24 cellular contexts compared by ENCODE assay signal in genomic region chr2:3076848-3077735, GRCh38.
DNase-seq lines count a peak whose midpoint lies in the region; ATAC-seq and TF ChIP-seq lines count a peak whose summit lies in the region.
"Had no signal": no experiment of that assay in that cellular context is flagged by ENCODE, and none has a peak within 500 bp of the region (broad histone marks: within the 10 kb centered on the region; RNA-seq: fewer than 3 reads in every experiment).

No MANE protein-coding gene starts in this region.

- H3K9me3 Mint-ChIP-seq in endothelial cell (ENCODE audit: unreplicated experiment): no peaks in the 10 kb centered on the region
- H3K9me3 Mint-ChIP-seq: activated T-helper 1 cell treated with anti-CD3 and anti-CD28 coated beads, Interleukin-12 subunit alpha, Interleukin-12 subunit beta, Interleukin-2, Interleukin-4 antibody, amounts not matched to agents 30 ng/mL and 10 ng/mL and 1 ng/mL, durations not matched to agents 14 hours and 24 hours and 36 hours; naive B cell; stimulated activated naive CD8-positive, alpha-beta T cell treated with anti-CD3 and anti-CD28 coated beads, Interleukin-15, Interleukin-2, amounts not matched to agents 100 ng/mL and 50 ng/mL, for 24 hours; T-helper 2 cell treated with Interferon-gamma antibody and Interleukin-4, amounts not matched to agents 5 μg/mL and 100 μg/mL, for 36 hours had no signal

- no peak for TF ChIP-seq CTCF in endothelial cell (IDR thresholded peaks at IDR 0.05; ENCODE audit: unreplicated experiment)

- H3K27me3 Mint-ChIP-seq in endothelial cell (ENCODE audit: unreplicated experiment): peaks cover 6% of the 10 kb centered on the region

- peaks cover 14% of the 10 kb centered on the region for H3K4me1 Mint-ChIP-seq in endothelial cell (ENCODE audit: unreplicated experiment)
- H3K4me1 Mint-ChIP-seq: naive B cell had no signal

- no peaks in the 10 kb centered on the region for H3K36me3 Mint-ChIP-seq in endothelial cell (ENCODE audit: low read depth, unreplicated experiment)
- H3K36me3 Mint-ChIP-seq: naive B cell had no signal

- peak overlapping the region; percentile 81 for H3K27ac Mint-ChIP-seq in endothelial cell (ENCODE audit: unreplicated experiment)
- H3K27ac Mint-ChIP-seq: activated T-helper 1 cell treated with anti-CD3 and anti-CD28 coated beads, Interleukin-12 subunit alpha, Interleukin-12 subunit beta, Interleukin-2, Interleukin-4 antibody, amounts not matched to agents 30 ng/mL and 10 ng/mL and 1 ng/mL, durations not matched to agents 14 hours and 24 hours and 36 hours; naive B cell; stimulated activated naive CD8-positive, alpha-beta T cell treated with anti-CD3 and anti-CD28 coated beads, Interleukin-15, Interleukin-2, amounts not matched to agents 100 ng/mL and 50 ng/mL, for 24 hours; T-helper 2 cell treated with Interferon-gamma antibody and Interleukin-4, amounts not matched to agents 5 μg/mL and 100 μg/mL, for 36 hours had no signal

- no peak for ATAC-seq in GM21529 (IDR thresholded peaks at IDR 0.05; ENCODE audit: unreplicated experiment)
- ATAC-seq: left cardiac atrium, right cardiac atrium had no signal

- H3K4me3 Mint-ChIP-seq in endothelial cell (ENCODE audit: unreplicated experiment): no peak overlapping the region
- H3K4me3 Mint-ChIP-seq: activated T-helper 1 cell treated with anti-CD3 and anti-CD28 coated beads, Interleukin-12 subunit alpha, Interleukin-12 subunit beta, Interleukin-2, Interleukin-4 antibody, amounts not matched to agents 30 ng/mL and 10 ng/mL and 1 ng/mL, durations not matched to agents 14 hours and 24 hours and 36 hours; naive B cell; stimulated activated naive CD8-positive, alpha-beta T cell treated with anti-CD3 and anti-CD28 coated beads, Interleukin-15, Interleukin-2, amounts not matched to agents 100 ng/mL and 50 ng/mL, for 24 hours; T-helper 2 cell treated with Interferon-gamma antibody and Interleukin-4, amounts not matched to agents 5 μg/mL and 100 μg/mL, for 36 hours had no signal

- DNase-seq in NCI-H82 (lab: John Stamatoyannopoulos, UW) (peak; percentile 49), NCI-H82 treated with DMSO at 0.1 percent for 48 hours (lab: John Stamatoyannopoulos, UW; ENCODE audit: unreplicated experiment) (no peak), NCI-H345 treated with DMSO at 0.1 percent for 48 hours (lab: John Stamatoyannopoulos, UW; ENCODE audit: unreplicated experiment) (peak; percentile 57), endothelial cell (ENCODE audit: low spot score) (no peak), pons (ENCODE audit: low spot score) (peak; percentile 32), SIG-M5 treated with dmso at 0.1 percent for 504 hours (lab: John Stamatoyannopoulos, UW; ENCODE audit: unreplicated experiment) (no peak), hypothalamus (lab: John Stamatoyannopoulos, UW) (no peak)
- DNase-seq: activated CD4-positive, alpha-beta T cell treated with anti-CD3 and anti-CD28 coated beads, Interleukin-2, amount 50 U/mL, for 1 hour; activated naive CD4-positive, alpha-beta T cell treated with anti-CD3 and anti-CD28 coated beads, Interleukin-2, amount 50 U/mL, for 16 hours; DND-41; HCEC 1CT; KG1; left cardiac atrium; naive B cell; NCI-H2029; NCI-H526; ovary; right cardiac atrium; stimulated activated CD4-positive, alpha-beta T cell treated with anti-CD3 and anti-CD28 coated beads, Interleukin-4, amount 100 ng/mL, for 1 hour; thyroid gland had no signal

Comparison
In these comparisons a context has a peak if more than half of its experiments do, and no peak if none do; other contexts are left out.
1. DNase-seq: peak in NCI-H82 (single experiment), NCI-H345 treated with DMSO at 0.1 percent for 48 hours (single experiment) and pons (single experiment); none in NCI-H82 treated with DMSO at 0.1 percent for 48 hours (single experiment), endothelial cell (single experiment), SIG-M5 treated with dmso at 0.1 percent for 504 hours (single experiment) and hypothalamus (0 of 51).